In genomic region chr1:202890392-202890791, GRCh38 we compare ENCODE assay signal across 21 cellular contexts.
"Had no signal": no experiment of that assay in that cellular context is flagged by ENCODE, and none has a peak within 500 bp of the region (broad histone marks: within the 10 kb centered on the region; RNA-seq: fewer than 3 reads in every experiment).

No MANE protein-coding gene starts in this region.

- H3K9me3 Mint-ChIP-seq: activated CD4-positive, alpha-beta memory T cell treated with anti-CD3 and anti-CD28 coated beads for 36 hours; activated naive CD4-positive, alpha-beta T cell treated with anti-CD3 and anti-CD28 coated beads for 36 hours; endodermal cell; nephron progenitor cell had no signal

- H3K9me3 ChIP-seq: left lung, prostate gland, right lobe of liver, tibial nerve, vagina had no signal

- FAIRE-seq: keratinocyte had no signal

- ATAC-seq: left lung, right lobe of liver had no signal

- H3K27ac Mint-ChIP-seq: activated CD4-positive, alpha-beta memory T cell treated with anti-CD3 and anti-CD28 coated beads for 36 hours; activated naive CD4-positive, alpha-beta T cell treated with anti-CD3 and anti-CD28 coated beads for 36 hours; endodermal cell; nephron progenitor cell had no signal

- H3K27me3 Mint-ChIP-seq: activated CD4-positive, alpha-beta memory T cell treated with anti-CD3 and anti-CD28 coated beads for 36 hours had no signal

- H3K4me1 ChIP-seq: prostate gland had no signal

- H3K4me2 ChIP-seq: smooth muscle cell had no signal

- H3K27ac ChIP-seq: cardiac muscle cell, left lung, prostate gland, right lobe of liver, tibial nerve, vagina had no signal

- DNase-seq: activated CD4-positive, alpha-beta memory T cell treated with anti-CD3 and anti-CD28 coated beads for 36 hours; activated CD4-positive, CD25-positive, alpha-beta regulatory T cell treated with anti-CD3 and anti-CD28 coated beads, Interleukin-2, amount 50 U/mL, for 72 hours; activated naive CD4-positive, alpha-beta T cell treated with anti-CD3 and anti-CD28 coated beads for 36 hours; dorsolateral prefrontal cortex; endodermal cell; erythroblast; hippocampal formation; left lung; nephron progenitor cell; right lobe of liver; stimulated activated CD4-positive, alpha-beta T cell treated with anti-CD3 and anti-CD28 coated beads, Interleukin-4, amount 100 ng/mL, for 4 hours; stimulated activated CD8-positive, alpha-beta memory T cell treated with anti-CD3 and anti-CD28 coated beads, Interleukin-4, amount 100 ng/mL, for 48 hours; stimulated activated naive CD4-positive, alpha-beta T cell treated with Interleukin-2 at 50 U/mL for 16 hours; substantia nigra; T-helper 9 cell had no signal

- H3K4me3 ChIP-seq: cardiac muscle cell, dorsolateral prefrontal cortex, left lung, prostate gland, right lobe of liver, smooth muscle cell, tibial nerve, vagina had no signal

- H3K4me3 Mint-ChIP-seq: activated CD4-positive, alpha-beta memory T cell treated with anti-CD3 and anti-CD28 coated beads for 36 hours; activated naive CD4-positive, alpha-beta T cell treated with anti-CD3 and anti-CD28 coated beads for 36 hours; endodermal cell; nephron progenitor cell had no signal
